8 cellular contexts compared by ENCODE assay signal in the genomic region with DNA sequence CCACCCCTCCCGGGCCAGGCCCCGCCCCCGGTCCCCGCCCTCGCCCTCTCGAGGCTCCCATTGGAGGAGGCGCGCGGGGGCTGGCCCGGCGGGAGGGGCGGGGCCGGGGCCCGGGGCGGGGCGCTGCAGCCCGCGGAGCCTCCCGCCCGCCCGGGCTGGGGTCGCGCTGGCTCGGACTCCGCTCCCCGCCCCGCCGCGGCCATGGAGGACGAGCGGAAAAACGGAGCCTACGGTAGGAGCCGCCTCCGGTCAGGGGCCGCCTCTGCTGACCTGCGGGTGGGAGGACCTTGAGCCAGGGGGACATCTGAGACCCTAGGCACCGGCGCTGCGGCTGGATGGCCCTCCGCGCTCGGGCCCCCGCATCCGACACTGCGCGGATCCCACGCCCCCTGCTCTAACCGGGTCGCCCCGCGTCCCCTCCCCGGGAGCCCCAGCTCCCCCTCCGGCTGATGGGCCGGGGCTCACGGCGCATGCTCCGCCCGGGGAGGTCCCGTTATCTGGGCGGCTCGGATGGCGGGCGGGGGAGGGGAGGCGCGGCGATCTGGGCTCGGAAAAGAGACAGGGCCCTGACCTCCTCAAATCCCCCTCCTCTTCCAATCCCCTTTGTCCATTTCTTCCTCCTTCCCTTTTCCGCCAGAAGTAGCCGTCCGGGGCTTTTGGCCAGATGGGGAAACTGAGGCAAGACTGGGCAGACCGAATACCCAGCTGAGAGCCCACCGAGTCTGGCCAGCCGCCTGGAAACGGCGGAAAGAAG.
DNase-seq lines count a peak whose midpoint lies in the region; ATAC-seq and TF ChIP-seq lines count a peak whose summit lies in the region.

No MANE protein-coding gene starts in this region.

- H3K4me3 ChIP-seq in HUES6 (ENCODE audit: low read depth, low read length) = peak overlapping the region; percentile 99

- H3K36me3 ChIP-seq in HUES6 (ENCODE audit: control insufficient read depth, insufficient read depth, low read length) = no peaks in the 10 kb centered on the region

- no peaks in the 10 kb centered on the region for H3K27me3 ChIP-seq in HUES6 (ENCODE audit: control insufficient read depth, insufficient read depth, low read length)

- H3K36me3 Mint-ChIP-seq in nephron progenitor cell (ENCODE audit: low read depth) = no peaks in the 10 kb centered on the region
- H3K36me3 Mint-ChIP-seq in stimulated activated naive CD8-positive, alpha-beta T cell treated with anti-CD3 and anti-CD28 coated beads, Interleukin-15, Interleukin-2, amounts not matched to agents 100 ng/mL and 50 ng/mL, for 24 hours (ENCODE audit: low read depth) = peaks cover 5% of the 10 kb centered on the region

- no peaks in the 10 kb centered on the region for H3K9me3 Mint-ChIP-seq in nephron progenitor cell
- H3K9me3 Mint-ChIP-seq in stimulated activated naive CD8-positive, alpha-beta T cell treated with anti-CD3 and anti-CD28 coated beads, Interleukin-15, Interleukin-2, amounts not matched to agents 100 ng/mL and 50 ng/mL, for 24 hours = no peaks in the 10 kb centered on the region

- no peak overlapping the region for H3K27ac Mint-ChIP-seq in nephron progenitor cell
- peak overlapping the region; percentile 91 for H3K27ac Mint-ChIP-seq in stimulated activated naive CD8-positive, alpha-beta T cell treated with anti-CD3 and anti-CD28 coated beads, Interleukin-15, Interleukin-2, amounts not matched to agents 100 ng/mL and 50 ng/mL, for 24 hours

- POLR2A ChIA-PET in RWPE1 (lab: Yijun Ruan, JAX; ENCODE audit: low non-redundant PET) = no interaction called here

- DNase-seq in C1 segment of cervical spinal cord (lab: John Stamatoyannopoulos, UW) = peak in 13 of 14 donors; percentile 17 to 85 (median 61)
- peak; percentile 97 for DNase-seq in RWPE1 (ENCODE audit: low spot score)
- peak; percentile 79 for DNase-seq in activated effector memory CD4-positive, alpha-beta T cell treated with Interleukin-2 at 50 U/mL for 16 hours
- peak; percentile 35 for DNase-seq in fibroblast of the conjunctiva (ENCODE audit: low read depth)
- peak; percentile 90 for DNase-seq in nephron progenitor cell

- peaks cover 19% of the 10 kb centered on the region for H3K4me1 Mint-ChIP-seq in nephron progenitor cell
- H3K4me1 Mint-ChIP-seq in stimulated activated naive CD8-positive, alpha-beta T cell treated with anti-CD3 and anti-CD28 coated beads, Interleukin-15, Interleukin-2, amounts not matched to agents 100 ng/mL and 50 ng/mL, for 24 hours (ENCODE audit: low read depth) = peaks cover 34% of the 10 kb centered on the region

- peak; percentile 62 for ATAC-seq in GM19328 (IDR thresholded peaks at IDR 0.05; ENCODE audit: unreplicated experiment)

- CTCF ChIA-PET in RWPE1 (lab: Yijun Ruan, JAX) = no interaction called here

- H3K9me3 ChIP-seq in HUES6 (ENCODE audit: control insufficient read depth, insufficient read depth, low read depth, low read length) = no peaks in the 10 kb centered on the region

- H3K27ac ChIP-seq in HUES6 (ENCODE audit: low read depth, low read length) (peak overlapping the region; percentile 83; the same call in 1 of the 2 replicates), RWPE1 (peak overlapping the region; percentile 53)

- H3K27me3 Mint-ChIP-seq in nephron progenitor cell (ENCODE audit: low read depth, poor library complexity) = peaks cover 44% of the 10 kb centered on the region
- H3K27me3 Mint-ChIP-seq in stimulated activated naive CD8-positive, alpha-beta T cell treated with anti-CD3 and anti-CD28 coated beads, Interleukin-15, Interleukin-2, amounts not matched to agents 100 ng/mL and 50 ng/mL, for 24 hours = no peaks in the 10 kb centered on the region

- TF ChIP-seq CTCF in RWPE1 (conservative IDR thresholded peaks at IDR 0.05; ENCODE audit: low read depth) = no peak
- TF ChIP-seq CTCF in nephron progenitor cell (IDR thresholded peaks at IDR 0.05) = no peak

- H3K4me3 Mint-ChIP-seq in nephron progenitor cell = peak overlapping the region; percentile 88
- peak overlapping the region; percentile 95 for H3K4me3 Mint-ChIP-seq in stimulated activated naive CD8-positive, alpha-beta T cell treated with anti-CD3 and anti-CD28 coated beads, Interleukin-15, Interleukin-2, amounts not matched to agents 100 ng/mL and 50 ng/mL, for 24 hours

- peak overlapping the region; percentile 94 for H3K9ac ChIP-seq in HUES6 (ENCODE audit: low read length)

- H3K4me1 ChIP-seq in HUES6 (ENCODE audit: control insufficient read depth, insufficient read depth, low read length) = peaks cover 19% of the 10 kb centered on the region

Comparison
In these comparisons a context has a peak if more than half of its experiments do, and no peak if none do; other contexts are left out.
1. Peak in every context shown above with its lines: DNase-seq, ATAC-seq, H3K4me3 ChIP-seq and H3K27ac ChIP-seq.
2. DNase-seq: peak in every context shown above with its lines; median percentile 97 in RWPE1; 90 in nephron progenitor cell; 79 in activated effector memory CD4-positive, alpha-beta T cell treated with Interleukin-2 at 50 U/mL for 16 hours; 61 in C1 segment of cervical spinal cord; 35 in fibroblast of the conjunctiva.